In genomic region chr14:64394423-64394822, GRCh38 we compare ENCODE assay signal across 15 cellular contexts.
"Had no signal": no experiment of that assay in that cellular context is flagged by ENCODE, and none has a peak within 500 bp of the region (broad histone marks: within the 10 kb centered on the region; RNA-seq: fewer than 3 reads in every experiment).

No MANE protein-coding gene starts in this region.

- H3K27me3 ChIP-seq: dorsolateral prefrontal cortex, esophagus muscularis mucosa, right atrium auricular region, thyroid gland, uterus had no signal

- H3K4me3 Mint-ChIP-seq: activated CD4-positive, alpha-beta T cell treated with anti-CD3 and anti-CD28 coated beads for 36 hours; immature natural killer cell; naive thymus-derived CD4-positive, alpha-beta T cell; T-cell had no signal

- H3K36me3 ChIP-seq: thyroid gland, uterus had no signal

- H3K27ac Mint-ChIP-seq: activated CD4-positive, alpha-beta T cell treated with anti-CD3 and anti-CD28 coated beads for 36 hours; T-cell had no signal

- ATAC-seq: activated CD4-positive, alpha-beta T cell treated with anti-CD3 and anti-CD28 coated beads for 36 hours; activated naive CD4-positive, alpha-beta T cell treated with anti-CD3 and anti-CD28 coated beads, Interleukin-2, amount 50 U/mL, for 72 hours; naive thymus-derived CD4-positive, alpha-beta T cell; T-cell had no signal

- H3K4me3 ChIP-seq: dorsolateral prefrontal cortex, esophagus muscularis mucosa, lung, right atrium auricular region, smooth muscle cell, thyroid gland, uterus had no signal

- H3K9me3 Mint-ChIP-seq: activated naive CD4-positive, alpha-beta T cell treated with anti-CD3 and anti-CD28 coated beads, Interleukin-2, amount 50 U/mL, for 72 hours; immature natural killer cell; naive thymus-derived CD4-positive, alpha-beta T cell; T-cell had no signal

- DNase-seq: activated CD4-positive, alpha-beta T cell treated with anti-CD3 and anti-CD28 coated beads for 36 hours; activated effector memory CD4-positive, alpha-beta T cell treated with anti-CD3 and anti-CD28 coated beads, Interleukin-2, amount 50 U/mL, for 16 hours; activated T-cell treated with anti-CD3 and anti-CD28 coated beads for 4 hours; amygdala; dorsolateral prefrontal cortex; immature natural killer cell; naive thymus-derived CD4-positive, alpha-beta T cell; T-cell; thyroid gland; uterus had no signal

- H3K9me3 ChIP-seq: esophagus muscularis mucosa, right atrium auricular region, thyroid gland, uterus had no signal

- H3K27me3 Mint-ChIP-seq: activated CD4-positive, alpha-beta T cell treated with anti-CD3 and anti-CD28 coated beads for 36 hours; naive thymus-derived CD4-positive, alpha-beta T cell; T-cell had no signal

- H3K4me2 ChIP-seq: smooth muscle cell had no signal
